In the genomic region with DNA sequence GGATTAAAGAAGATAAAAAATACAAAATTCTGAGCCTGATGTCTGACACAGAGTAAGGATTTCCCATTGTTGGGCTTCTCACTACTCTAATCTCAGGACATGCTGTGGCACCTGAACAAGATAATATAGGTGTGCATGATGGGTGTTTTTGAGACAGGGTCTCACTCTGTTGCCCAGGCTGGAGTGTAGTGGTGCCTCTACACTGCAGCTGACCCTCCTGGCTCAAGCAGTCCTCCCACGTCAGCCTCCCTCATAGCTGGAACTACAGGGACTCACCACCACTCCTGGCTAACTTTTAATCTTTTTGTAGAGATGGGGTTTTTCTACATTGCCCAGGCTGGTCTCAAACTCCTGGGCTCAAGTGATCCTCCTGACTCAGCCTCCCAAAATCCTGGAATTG, we compare ENCODE assay signal across 29 cellular contexts. TPM values are rescaled to one million over a fixed set of nuclear protein-coding genes. Genes with fewer than 3 reads are reported as not detected.
"Had no signal": no experiment of that assay in that cellular context is flagged by ENCODE, and none has a peak within 500 bp of the region (broad histone marks: within the 10 kb centered on the region; RNA-seq: fewer than 3 reads in every experiment).

No MANE protein-coding gene starts in this region.

- H3K27me3 ChIP-seq: ascending aorta, brain microvascular endothelial cell, ovary, uterus had no signal

- H3K27me3 Mint-ChIP-seq: activated CD4-positive, alpha-beta memory T cell treated with anti-CD3 and anti-CD28 coated beads, Interleukin-2, amount 10 ng/mL, durations not matched to agents 7 days and 5 days; stimulated activated memory B cell treated with anti-CD40 and anti-IgM and Interleukin-4, amounts not matched to agents 10 μg/mL and 1 μg/mL and 100 μg/mL, for 72 hours; type B pancreatic cell had no signal

- H3K4me3 ChIP-seq: left lung, mucosa of descending colon, ovary, prostate gland, uterus had no signal

- H3K36me3 ChIP-seq: ascending aorta, brain microvascular endothelial cell, left lung, lower lobe of right lung, ovary, prostate gland, uterus had no signal

- ATAC-seq: esophagus mucosa; mucosa of descending colon; stimulated activated naive CD8-positive, alpha-beta T cell treated with anti-CD3 and anti-CD28 coated beads, Interleukin-15, amount 100 ng/mL, for 72 hours had no signal

- H3K4me1 Mint-ChIP-seq: activated CD4-positive, alpha-beta memory T cell treated with anti-CD3 and anti-CD28 coated beads, Interleukin-2, amount 10 ng/mL, durations not matched to agents 7 days and 5 days; activated CD4-positive, alpha-beta T cell treated with anti-CD3 and anti-CD28 coated beads, Interleukin-2, amount 10 ng/mL, durations not matched to agents 7 days and 5 days; activated naive CD4-positive, alpha-beta T cell treated with anti-CD3 and anti-CD28 coated beads, Interleukin-2, amount 10 ng/mL, durations not matched to agents 7 days and 5 days; activated naive CD8-positive, alpha-beta T cell treated with anti-CD3 and anti-CD28 coated beads, Interleukin-2, amount 10 ng/mL, durations not matched to agents 7 days and 5 days; stimulated activated memory B cell treated with anti-CD40 and anti-IgM and Interleukin-4, amounts not matched to agents 10 μg/mL and 1 μg/mL and 100 μg/mL, for 72 hours; stimulated activated naive CD8-positive, alpha-beta T cell treated with anti-CD3 and anti-CD28 coated beads, Interleukin-15, amount 100 ng/mL, for 72 hours had no signal

- H3K4me1 ChIP-seq: ascending aorta, left lung, lower lobe of right lung, prostate gland, uterus had no signal

- H3K9me3 ChIP-seq: ascending aorta, left lung, lower lobe of right lung, ovary, prostate gland, uterus had no signal

- H3K27ac Mint-ChIP-seq: activated CD4-positive, alpha-beta memory T cell treated with anti-CD3 and anti-CD28 coated beads, Interleukin-2, amount 10 ng/mL, durations not matched to agents 7 days and 5 days; activated CD4-positive, alpha-beta T cell treated with anti-CD3 and anti-CD28 coated beads, Interleukin-2, amount 10 ng/mL, durations not matched to agents 7 days and 5 days; activated naive CD4-positive, alpha-beta T cell treated with anti-CD3 and anti-CD28 coated beads, Interleukin-2, amount 10 ng/mL, durations not matched to agents 7 days and 5 days; activated naive CD8-positive, alpha-beta T cell treated with anti-CD3 and anti-CD28 coated beads, Interleukin-2, amount 10 ng/mL, durations not matched to agents 7 days and 5 days; activated T-cell treated with anti-CD3 and anti-CD28 coated beads, Interleukin-2, amount 50 U/mL, for 24 hours; natural killer cell treated with Interleukin-12 subunit alpha and Interleukin-12 subunit beta and Interleukin-15 and Interleukin-18, amount 100 ng/mL, for 72 hours; stimulated activated memory B cell treated with anti-CD40 and anti-IgM and Interleukin-4, amounts not matched to agents 10 μg/mL and 1 μg/mL and 100 μg/mL, for 72 hours; type B pancreatic cell had no signal

- DNase-seq: activated CD4-positive, alpha-beta memory T cell treated with anti-CD3 and anti-CD28 coated beads, Interleukin-2, amount 10 ng/mL, durations not matched to agents 7 days and 5 days; activated CD4-positive, alpha-beta T cell treated with anti-CD3 and anti-CD28 coated beads for 1 hour; activated CD4-positive, alpha-beta T cell treated with anti-CD3 and anti-CD28 coated beads, Interleukin-2, amount 10 ng/mL, durations not matched to agents 7 days and 5 days; activated CD8-positive, alpha-beta memory T cell treated with anti-CD3 and anti-CD28 coated beads, Interleukin-2, amount 50 U/mL, for 48 hours; activated gamma-delta T cell; activated naive CD4-positive, alpha-beta T cell treated with anti-CD3 and anti-CD28 coated beads, Interleukin-2, amount 10 ng/mL, durations not matched to agents 7 days and 5 days; activated naive CD8-positive, alpha-beta T cell treated with anti-CD3 and anti-CD28 coated beads, Interleukin-2, amount 10 ng/mL, durations not matched to agents 7 days and 5 days; activated T-cell treated with anti-CD3 and anti-CD28 coated beads, Interleukin-2, amount 50 U/mL, for 24 hours; brain microvascular endothelial cell; cortex of kidney; foreskin fibroblast; left lung; lower lobe of right lung; mucosa of descending colon; ovary; stimulated activated CD4-positive, alpha-beta T cell treated with anti-CD3 and anti-CD28 coated beads, Interleukin-1b, Interleukin-23, amount 100 ng/mL, for 48 hours; stimulated activated CD4-positive, alpha-beta T cell treated with anti-CD3 and anti-CD28 coated beads, Interleukin-4, amount 100 ng/mL, for 4 hours; stimulated activated CD8-positive, alpha-beta memory T cell treated with anti-CD3 and anti-CD28 coated beads, Interleukin-4, amount 100 ng/mL, for 48 hours; stimulated activated naive CD8-positive, alpha-beta T cell treated with anti-CD3 and anti-CD28 coated beads, Interleukin-15, amount 100 ng/mL, for 72 hours; T-helper 2 cell; uterus had no signal

- H3K4me3 Mint-ChIP-seq: activated CD4-positive, alpha-beta memory T cell treated with anti-CD3 and anti-CD28 coated beads, Interleukin-2, amount 10 ng/mL, durations not matched to agents 7 days and 5 days; activated CD4-positive, alpha-beta T cell treated with anti-CD3 and anti-CD28 coated beads, Interleukin-2, amount 10 ng/mL, durations not matched to agents 7 days and 5 days; activated naive CD4-positive, alpha-beta T cell treated with anti-CD3 and anti-CD28 coated beads, Interleukin-2, amount 10 ng/mL, durations not matched to agents 7 days and 5 days; activated T-cell treated with anti-CD3 and anti-CD28 coated beads, Interleukin-2, amount 50 U/mL, for 24 hours; natural killer cell treated with Interleukin-12 subunit alpha and Interleukin-12 subunit beta and Interleukin-15 and Interleukin-18, amount 100 ng/mL, for 72 hours had no signal

- H3K27ac ChIP-seq: ascending aorta, brain microvascular endothelial cell, left lung, lower lobe of right lung, ovary, prostate gland, uterus had no signal

- H3K36me3 Mint-ChIP-seq: activated naive CD4-positive, alpha-beta T cell treated with anti-CD3 and anti-CD28 coated beads, Interleukin-2, amount 10 ng/mL, durations not matched to agents 7 days and 5 days; activated naive CD8-positive, alpha-beta T cell treated with anti-CD3 and anti-CD28 coated beads, Interleukin-2, amount 10 ng/mL, durations not matched to agents 7 days and 5 days; natural killer cell treated with Interleukin-12 subunit alpha and Interleukin-12 subunit beta and Interleukin-15 and Interleukin-18, amount 100 ng/mL, for 72 hours; stimulated activated memory B cell treated with anti-CD40 and anti-IgM and Interleukin-4, amounts not matched to agents 10 μg/mL and 1 μg/mL and 100 μg/mL, for 72 hours; type B pancreatic cell had no signal

- H3K9me3 Mint-ChIP-seq: activated naive CD4-positive, alpha-beta T cell treated with anti-CD3 and anti-CD28 coated beads, Interleukin-2, amount 10 ng/mL, durations not matched to agents 7 days and 5 days; stimulated activated memory B cell treated with anti-CD40 and anti-IgM and Interleukin-4, amounts not matched to agents 10 μg/mL and 1 μg/mL and 100 μg/mL, for 72 hours; type B pancreatic cell had no signal

RNA-seq across cellular contexts. Expression of a gene that starts 32.9 kb away (rescaled TPM):
- total RNA-seq: activated CD4-positive, alpha-beta memory T cell treated with anti-CD3 and anti-CD28 coated beads, Interleukin-2, amount 10 ng/mL, durations not matched to agents 7 days and 5 days; activated CD4-positive, alpha-beta T cell treated with anti-CD3 and anti-CD28 coated beads, Interleukin-2, amount 10 ng/mL, durations not matched to agents 7 days and 5 days; activated naive CD8-positive, alpha-beta T cell treated with anti-CD3 and anti-CD28 coated beads, Interleukin-2, amount 10 ng/mL, durations not matched to agents 7 days and 5 days; ascending aorta; esophagus mucosa; mesenteric fat pad; natural killer cell treated with Interleukin-12 subunit alpha and Interleukin-12 subunit beta and Interleukin-15 and Interleukin-18, amount 100 ng/mL, for 72 hours; prostate gland; sciatic nerve had no signal
